ENCODE assay signal across 20 cellular contexts in the genomic region with DNA sequence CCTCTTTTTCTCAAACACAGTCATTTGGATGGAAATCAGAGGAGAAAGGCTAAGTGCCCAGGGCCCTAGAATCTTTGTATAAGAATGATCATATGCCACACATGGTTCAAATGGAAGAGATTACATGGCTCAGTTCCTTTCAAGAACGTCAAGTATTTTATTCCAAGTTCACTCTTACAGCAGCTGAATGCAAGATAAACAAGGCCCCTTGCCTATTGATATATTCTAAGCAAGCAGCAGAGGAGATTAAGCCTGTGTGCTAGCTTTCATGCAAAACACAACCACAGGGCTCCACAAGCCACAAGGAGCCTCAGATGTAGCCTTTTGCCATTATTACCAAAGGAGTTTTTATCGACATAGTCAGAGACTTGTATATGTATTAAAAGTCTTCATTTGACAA. TPM values are rescaled to one million over a fixed set of nuclear protein-coding genes. Genes with fewer than 3 reads are reported as not detected.
DNase-seq lines count a peak whose midpoint lies in the region; ATAC-seq and TF ChIP-seq lines count a peak whose summit lies in the region.
"Had no signal": no experiment of that assay in that cellular context is flagged by ENCODE, and none has a peak within 500 bp of the region (broad histone marks: within the 10 kb centered on the region; RNA-seq: fewer than 3 reads in every experiment).

No MANE protein-coding gene starts in this region.

- in situ Hi-C loops in KBM-7 (cut with MboI; ENCODE audit: low pct_unique_long_range_greater_than_20kb, low sequenced_read_pairs): no loop called here

- 0 out of 2 replicates have a peak, but pooled peaks cover 3% of the 10 kb centered on the region for H3K4me1 Mint-ChIP-seq in WTC11
- H3K4me1 Mint-ChIP-seq in chondrocyte (ENCODE audit: low read depth): no peaks in the 10 kb centered on the region
- H3K4me1 Mint-ChIP-seq: mesothelial cell of epicardium; naive thymus-derived CD4-positive, alpha-beta T cell had no signal

- ATAC-seq in WTC11: peak; percentile 74
- no peak for ATAC-seq in HG03520 (IDR thresholded peaks at IDR 0.05; ENCODE audit: unreplicated experiment)
- ATAC-seq: naive thymus-derived CD4-positive, alpha-beta T cell; pancreas; sciatic nerve had no signal

- H3K4me3 ChIP-seq in retinal pigment epithelial cell (ENCODE audit: low read length): no peak overlapping the region
- H3K4me3 ChIP-seq: MG63, pancreas, tibial artery had no signal

- H3K27ac Mint-ChIP-seq in WTC11 (no peak overlapping the region), chondrocyte (ENCODE audit: unreplicated experiment) (no peak overlapping the region)
- H3K27ac Mint-ChIP-seq: CD4-positive, alpha-beta T cell; mesothelial cell of epicardium; naive thymus-derived CD4-positive, alpha-beta T cell; stimulated activated naive CD8-positive, alpha-beta T cell treated with anti-CD3 and anti-CD28 coated beads, Interleukin-15, Interleukin-2, amounts not matched to agents 100 ng/mL and 50 ng/mL, for 24 hours had no signal

- POLR2A ChIA-PET in WTC11 (lab: Charles Lee): no interaction called here

- H3K4me3 Mint-ChIP-seq in WTC11: no peak overlapping the region
- H3K4me3 Mint-ChIP-seq in chondrocyte (ENCODE audit: unreplicated experiment): no peak overlapping the region
- H3K4me3 Mint-ChIP-seq: CD4-positive, alpha-beta T cell; mesothelial cell of epicardium; naive thymus-derived CD4-positive, alpha-beta T cell; stimulated activated naive CD8-positive, alpha-beta T cell treated with anti-CD3 and anti-CD28 coated beads, Interleukin-15, Interleukin-2, amounts not matched to agents 100 ng/mL and 50 ng/mL, for 24 hours had no signal

- H3K36me3 Mint-ChIP-seq in WTC11 (no peaks in the 10 kb centered on the region), chondrocyte (ENCODE audit: low read depth) (no peaks in the 10 kb centered on the region)
- H3K36me3 Mint-ChIP-seq: mesothelial cell of epicardium had no signal

- DNase-seq in DMS79 treated with DMSO at 0.1 percent for 48 hours (lab: John Stamatoyannopoulos, UW) (peak; percentile 5), WTC11 (ENCODE audit: low spot score) (no peak), iris pigment epithelial cell (ENCODE audit: low read depth) (peak; percentile 22), retinal pigment epithelial cell (ENCODE audit: low read depth) (peak; percentile 75), KBM-7 (no peak), chondrocyte (ENCODE audit: low spot score) (no peak)
- DNase-seq: activated CD4-positive, alpha-beta T cell treated with anti-CD3 and anti-CD28 coated beads for 48 hours; activated naive CD4-positive, alpha-beta T cell treated with Interleukin-2 at 50 U/mL for 16 hours; activated T-cell treated with anti-CD3 and anti-CD28 coated beads, Interleukin-2, amount 50 U/mL, for 48 hours; CD4-positive, alpha-beta T cell; MG63; naive thymus-derived CD4-positive, alpha-beta T cell; pancreas; tibial artery had no signal

- H3K9me3 Mint-ChIP-seq in WTC11 (peaks cover 13% of the 10 kb centered on the region), chondrocyte (ENCODE audit: low read depth) (peaks cover 5% of the 10 kb centered on the region)

- CTCF ChIA-PET in WTC11 (lab: Charles Lee): interaction anchor here (1.0 kb wide), 1 partner anchor 15 kb away, joined by 4 read pairs; no protein-coding TSS in a partner anchor

- H3K27me3 Mint-ChIP-seq in WTC11 (ENCODE audit: low read depth): no peaks in the 10 kb centered on the region
- H3K27me3 Mint-ChIP-seq in chondrocyte (ENCODE audit: low read depth): no peaks in the 10 kb centered on the region

- TF ChIP-seq CTCF in WTC11 (IDR thresholded peaks at IDR 0.05): no peak
- TF ChIP-seq CTCF in retinal pigment epithelial cell (conservative IDR thresholded peaks at IDR 0.05; ENCODE audit: low read depth, low read length): no peak
- no peak for TF ChIP-seq CTCF in chondrocyte (IDR thresholded peaks at IDR 0.05)

TF ChIP-seq in WTC11, 78 proteins besides CTCF, POLR2A, EP300 and RAD21 (continues in another document):
- TF ChIP-seq GABPB1 (CRISPR knock-in tag; IDR thresholded peaks at IDR 0.05): no peak
- no peak for TF ChIP-seq EMX1 (CRISPR knock-in tag; IDR thresholded peaks at IDR 0.05)
- TF ChIP-seq, protein P1, sequence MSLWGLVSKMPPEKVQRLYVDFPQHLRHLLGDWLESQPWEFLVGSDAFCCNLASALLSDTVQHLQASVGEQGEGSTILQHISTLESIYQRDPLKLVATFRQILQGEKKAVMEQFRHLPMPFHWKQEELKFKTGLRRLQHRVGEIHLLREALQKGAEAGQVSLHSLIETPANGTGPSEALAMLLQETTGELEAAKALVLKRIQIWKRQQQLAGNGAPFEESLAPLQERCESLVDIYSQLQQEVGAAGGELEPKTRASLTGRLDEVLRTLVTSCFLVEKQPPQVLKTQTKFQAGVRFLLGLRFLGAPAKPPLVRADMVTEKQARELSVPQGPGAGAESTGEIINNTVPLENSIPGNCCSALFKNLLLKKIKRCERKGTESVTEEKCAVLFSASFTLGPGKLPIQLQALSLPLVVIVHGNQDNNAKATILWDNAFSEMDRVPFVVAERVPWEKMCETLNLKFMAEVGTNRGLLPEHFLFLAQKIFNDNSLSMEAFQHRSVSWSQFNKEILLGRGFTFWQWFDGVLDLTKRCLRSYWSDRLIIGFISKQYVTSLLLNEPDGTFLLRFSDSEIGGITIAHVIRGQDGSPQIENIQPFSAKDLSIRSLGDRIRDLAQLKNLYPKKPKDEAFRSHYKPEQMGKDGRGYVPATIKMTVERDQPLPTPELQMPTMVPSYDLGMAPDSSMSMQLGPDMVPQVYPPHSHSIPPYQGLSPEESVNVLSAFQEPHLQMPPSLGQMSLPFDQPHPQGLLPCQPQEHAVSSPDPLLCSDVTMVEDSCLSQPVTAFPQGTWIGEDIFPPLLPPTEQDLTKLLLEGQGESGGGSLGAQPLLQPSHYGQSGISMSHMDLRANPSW (CRISPR knock-in tag; conservative IDR thresholded peaks at IDR 0.05; ENCODE audit: low read depth): no peak
- TF ChIP-seq, protein P2, sequence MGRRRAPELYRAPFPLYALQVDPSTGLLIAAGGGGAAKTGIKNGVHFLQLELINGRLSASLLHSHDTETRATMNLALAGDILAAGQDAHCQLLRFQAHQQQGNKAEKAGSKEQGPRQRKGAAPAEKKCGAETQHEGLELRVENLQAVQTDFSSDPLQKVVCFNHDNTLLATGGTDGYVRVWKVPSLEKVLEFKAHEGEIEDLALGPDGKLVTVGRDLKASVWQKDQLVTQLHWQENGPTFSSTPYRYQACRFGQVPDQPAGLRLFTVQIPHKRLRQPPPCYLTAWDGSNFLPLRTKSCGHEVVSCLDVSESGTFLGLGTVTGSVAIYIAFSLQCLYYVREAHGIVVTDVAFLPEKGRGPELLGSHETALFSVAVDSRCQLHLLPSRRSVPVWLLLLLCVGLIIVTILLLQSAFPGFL (CRISPR knock-in tag; IDR thresholded peaks at IDR 0.05; ENCODE audit: borderline replicate concordance): no peak
- TF ChIP-seq NFE2L1 (CRISPR knock-in tag; IDR thresholded peaks at IDR 0.05): no peak
- no peak for TF ChIP-seq PRRX2 (CRISPR knock-in tag; IDR thresholded peaks at IDR 0.05)
- TF ChIP-seq, protein P3, sequence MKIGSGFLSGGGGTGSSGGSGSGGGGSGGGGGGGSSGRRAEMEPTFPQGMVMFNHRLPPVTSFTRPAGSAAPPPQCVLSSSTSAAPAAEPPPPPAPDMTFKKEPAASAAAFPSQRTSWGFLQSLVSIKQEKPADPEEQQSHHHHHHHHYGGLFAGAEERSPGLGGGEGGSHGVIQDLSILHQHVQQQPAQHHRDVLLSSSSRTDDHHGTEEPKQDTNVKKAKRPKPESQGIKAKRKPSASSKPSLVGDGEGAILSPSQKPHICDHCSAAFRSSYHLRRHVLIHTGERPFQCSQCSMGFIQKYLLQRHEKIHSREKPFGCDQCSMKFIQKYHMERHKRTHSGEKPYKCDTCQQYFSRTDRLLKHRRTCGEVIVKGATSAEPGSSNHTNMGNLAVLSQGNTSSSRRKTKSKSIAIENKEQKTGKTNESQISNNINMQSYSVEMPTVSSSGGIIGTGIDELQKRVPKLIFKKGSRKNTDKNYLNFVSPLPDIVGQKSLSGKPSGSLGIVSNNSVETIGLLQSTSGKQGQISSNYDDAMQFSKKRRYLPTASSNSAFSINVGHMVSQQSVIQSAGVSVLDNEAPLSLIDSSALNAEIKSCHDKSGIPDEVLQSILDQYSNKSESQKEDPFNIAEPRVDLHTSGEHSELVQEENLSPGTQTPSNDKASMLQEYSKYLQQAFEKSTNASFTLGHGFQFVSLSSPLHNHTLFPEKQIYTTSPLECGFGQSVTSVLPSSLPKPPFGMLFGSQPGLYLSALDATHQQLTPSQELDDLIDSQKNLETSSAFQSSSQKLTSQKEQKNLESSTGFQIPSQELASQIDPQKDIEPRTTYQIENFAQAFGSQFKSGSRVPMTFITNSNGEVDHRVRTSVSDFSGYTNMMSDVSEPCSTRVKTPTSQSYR (CRISPR knock-in tag; IDR thresholded peaks at IDR 0.05): no peak
- no peak for TF ChIP-seq RORB (CRISPR knock-in tag; IDR thresholded peaks at IDR 0.05)
- TF ChIP-seq, protein P4, sequence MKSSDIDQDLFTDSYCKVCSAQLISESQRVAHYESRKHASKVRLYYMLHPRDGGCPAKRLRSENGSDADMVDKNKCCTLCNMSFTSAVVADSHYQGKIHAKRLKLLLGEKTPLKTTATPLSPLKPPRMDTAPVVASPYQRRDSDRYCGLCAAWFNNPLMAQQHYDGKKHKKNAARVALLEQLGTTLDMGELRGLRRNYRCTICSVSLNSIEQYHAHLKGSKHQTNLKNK (CRISPR knock-in tag; IDR thresholded peaks at IDR 0.05): no peak
- TF ChIP-seq NR2C2 (CRISPR knock-in tag; IDR thresholded peaks at IDR 0.05): no peak
- TF ChIP-seq, protein P5, sequence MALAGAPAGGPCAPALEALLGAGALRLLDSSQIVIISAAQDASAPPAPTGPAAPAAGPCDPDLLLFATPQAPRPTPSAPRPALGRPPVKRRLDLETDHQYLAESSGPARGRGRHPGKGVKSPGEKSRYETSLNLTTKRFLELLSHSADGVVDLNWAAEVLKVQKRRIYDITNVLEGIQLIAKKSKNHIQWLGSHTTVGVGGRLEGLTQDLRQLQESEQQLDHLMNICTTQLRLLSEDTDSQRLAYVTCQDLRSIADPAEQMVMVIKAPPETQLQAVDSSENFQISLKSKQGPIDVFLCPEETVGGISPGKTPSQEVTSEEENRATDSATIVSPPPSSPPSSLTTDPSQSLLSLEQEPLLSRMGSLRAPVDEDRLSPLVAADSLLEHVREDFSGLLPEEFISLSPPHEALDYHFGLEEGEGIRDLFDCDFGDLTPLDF (CRISPR knock-in tag; IDR thresholded peaks at IDR 0.05): no peak
- no peak for TF ChIP-seq ATF1 (CRISPR knock-in tag; IDR thresholded peaks at IDR 0.05)
- TF ChIP-seq OVOL2 (CRISPR knock-in tag; IDR thresholded peaks at IDR 0.05; ENCODE audit: borderline replicate concordance): no peak
- no peak for TF ChIP-seq ZNF263 (CRISPR knock-in tag; IDR thresholded peaks at IDR 0.05; ENCODE audit: low read depth)
- no peak for TF ChIP-seq ETV6 (CRISPR knock-in tag; IDR thresholded peaks at IDR 0.05)
- no peak for TF ChIP-seq GTF2I (CRISPR knock-in tag; conservative IDR thresholded peaks at IDR 0.05)
- TF ChIP-seq MXD4 (CRISPR knock-in tag; IDR thresholded peaks at IDR 0.05; ENCODE audit: borderline replicate concordance): no peak
- TF ChIP-seq ZBTB21 (CRISPR knock-in tag; IDR thresholded peaks at IDR 0.05; ENCODE audit: borderline replicate concordance): no peak

RNA-seq across cellular contexts. Expression of a gene that starts 55.3 kb away (rescaled TPM):
- 0.39 to 0.64 TPM (median 0.42 TPM) in 3 replicates for total RNA-seq in WTC11 (2021)
- 0.82 to 1.8 TPM (median 1.1 TPM) in 3 replicates for total RNA-seq in chondrocyte
- total RNA-seq: CD4-positive, alpha-beta T cell; dermis microvascular lymphatic vessel endothelial cell; naive thymus-derived CD4-positive, alpha-beta T cell; pancreas; sciatic nerve; T-helper 1 cell treated with Interleukin-12 subunit alpha and Interleukin-12 subunit beta and Interleukin-4 antibody, amounts not matched to agents 30 ng/mL and 1 ng/mL, for 36 hours had no signal

Comparison
In these comparisons a context has a peak if more than half of its experiments do, and no peak if none do; other contexts are left out.
1. DNase-seq: peak in DMS79 treated with DMSO at 0.1 percent for 48 hours (single experiment), iris pigment epithelial cell (single experiment) and retinal pigment epithelial cell (single experiment); none in WTC11 (single experiment), KBM-7 (single experiment) and chondrocyte (single experiment).